ENCODE assay signal across 8 cellular contexts in genomic region chrX:40169193-40170086, GRCh38.
DNase-seq lines count a peak whose midpoint lies in the region; ATAC-seq and TF ChIP-seq lines count a peak whose summit lies in the region.

No MANE protein-coding gene starts in this region.

- H3K27ac ChIP-seq in duodenal mucosa (ENCODE audit: low read depth, low read length) (peak overlapping the region; percentile 36), upper lobe of left lung (peak overlapping the region in 2 of 4 donors; percentile 49 to 54)

- DNase-seq in NCI-H345 (lab: John Stamatoyannopoulos, UW) (peak; percentile 82), upper lobe of left lung (peak; percentile 61 to 83)
- DNase-seq in activated CD4-positive, alpha-beta T cell treated with anti-CD3 and anti-CD28 coated beads for 24 hours (ENCODE audit: low read depth in 2 of 2), result peak; percentile 62 to 63

- H3K4me3 Mint-ChIP-seq in nephron, result peak overlapping the region; percentile 61 to 76 (median 68)

- ATAC-seq in HG02884 (IDR thresholded peaks at IDR 0.05; ENCODE audit: unreplicated experiment) (peak; percentile 36), upper lobe of left lung (ENCODE audit: low FRiP score in 2 of 2) (no peak), GM18873 (IDR thresholded peaks at IDR 0.05; ENCODE audit: low FRiP score, unreplicated experiment) (no peak)

- H3K36me3 Mint-ChIP-seq in nephron (ENCODE audit: low read depth), result no peaks in the 10 kb centered on the region

- H3K9me3 ChIP-seq in duodenal mucosa (ENCODE audit: control insufficient read depth in 1 of 2, low read length in 2 of 2) (no peaks in the 10 kb centered on the region), upper lobe of left lung (no peaks in the 10 kb centered on the region)

- TF ChIP-seq POLR2A in upper lobe of left lung (IDR thresholded peaks at IDR 0.05), result peak in 1 of 4 donors; percentile 20

- TF ChIP-seq CTCF in GM12873 (IDR thresholded peaks at IDR 0.05; ENCODE audit: insufficient read depth, low read depth, low read length, missing control alignments), result peak; percentile 53
- TF ChIP-seq CTCF in nephron (IDR thresholded peaks at IDR 0.05; ENCODE audit: unreplicated experiment in 3 of 3), result peak; percentile 41 to 55 (median 48)
- peak in 5 of 6 experiments; percentile 19 to 33 (median 30) for TF ChIP-seq CTCF in upper lobe of left lung (IDR thresholded peaks at IDR 0.05)

- no peak for TF ChIP-seq EP300 in upper lobe of left lung (IDR thresholded peaks at IDR 0.05)

- H3K27me3 Mint-ChIP-seq in nephron (ENCODE audit: low read depth), result peaks cover 8% of the 10 kb centered on the region

- H3K9me3 Mint-ChIP-seq in nephron, result peaks cover 13% of the 10 kb centered on the region

- WGBS in upper lobe of left lung, 2 donors, result 18 to 30% methylated on average over 18 to 37 of the region's 44 CpGs

- H3K4me3 ChIP-seq in duodenal mucosa (ENCODE audit: low read depth in 1 of 2, low read length in 2 of 2) (peak overlapping the region; percentile 15 to 51), upper lobe of left lung (no peak overlapping the region)

- H3K4me1 ChIP-seq in duodenal mucosa (ENCODE audit: control insufficient read depth in 1 of 2, insufficient read depth in 2 of 2, low read length in 2 of 2) (peaks cover 22 to 27% of the 10 kb centered on the region in 2 donors), upper lobe of left lung (peaks cover 18 to 81% (median 30%) of the 10 kb centered on the region in 4 donors)

- no peak overlapping the region for H3K9ac ChIP-seq in duodenal mucosa (ENCODE audit: low read depth in 1 of 2, low read length in 2 of 2)

- H3K27ac Mint-ChIP-seq in nephron, result peak overlapping the region; percentile 86 to 95 (median 92)

- H3K27me3 ChIP-seq in duodenal mucosa (ENCODE audit: control insufficient read depth in 1 of 2, insufficient read depth in 2 of 2, low read length in 2 of 2) (no peaks in the 10 kb centered on the region), upper lobe of left lung (peaks cover 0 to 33% (median 0%) of the 10 kb centered on the region in 4 donors)

- H3K36me3 ChIP-seq in duodenal mucosa (ENCODE audit: control insufficient read depth in 1 of 2, insufficient read depth in 2 of 2, low read length in 2 of 2) (no peaks in the 10 kb centered on the region), upper lobe of left lung (no peaks in the 10 kb centered on the region)

- H3K4me1 Mint-ChIP-seq in nephron, result peaks cover 75% of the 10 kb centered on the region

Comparison
In these comparisons a context has a peak if more than half of its experiments do, and no peak if none do; other contexts are left out.
1. H3K4me3 ChIP-seq: peak in duodenal mucosa (2 of 2); none in upper lobe of left lung (0 of 4).
2. Peak in every context shown above with its lines, with median percentiles within 50 percentile points of each other: CTCF ChIP-seq and DNase-seq.